ENCODE assay signal across 19 cellular contexts in the genomic region with DNA sequence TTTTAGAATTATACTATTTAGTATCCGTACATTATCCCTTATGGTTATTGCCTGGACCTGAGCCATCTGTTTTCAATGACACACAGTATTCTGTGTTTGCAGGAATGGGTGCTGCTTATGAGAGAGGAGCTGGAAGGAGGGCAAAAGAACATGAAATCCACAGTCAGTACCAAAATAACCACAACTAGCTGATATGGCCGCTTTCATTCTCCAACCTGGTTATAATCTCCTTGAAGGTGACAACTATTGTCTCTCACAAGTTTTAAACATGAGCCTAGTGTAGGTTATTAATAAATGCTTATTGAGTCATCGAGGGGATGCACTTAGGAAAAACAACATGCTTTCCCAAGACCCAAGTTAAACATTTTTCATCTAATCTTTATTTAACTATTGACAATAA.
A peak's percentile ranks its signal among the peaks of the same experiment; 100 is the strongest.
DNase-seq lines count a peak whose midpoint lies in the region; ATAC-seq and TF ChIP-seq lines count a peak whose summit lies in the region.
"Had no signal": no experiment of that assay in that cellular context is flagged by ENCODE, and none has a peak within 500 bp of the region (broad histone marks: within the 10 kb centered on the region; RNA-seq: fewer than 3 reads in every experiment).

No MANE protein-coding gene starts in this region.

- intact Hi-C loops in Right ventricle myocardium superior (cut with DNase I) (no loop called here), left ventricle myocardium inferior (cut with micrococcal nuclease) (no loop called here)

- H3K4me3 ChIP-seq in right atrium auricular region (no peak overlapping the region), left ventricle myocardium inferior (no peak overlapping the region)
- H3K4me3 ChIP-seq: BLaER1 had no signal

- no peaks in the 10 kb centered on the region for H3K36me3 ChIP-seq in right atrium auricular region
- no peaks in the 10 kb centered on the region for H3K36me3 ChIP-seq in left ventricle myocardium inferior
- H3K36me3 ChIP-seq: BLaER1 had no signal

- TF ChIP-seq CTCF in right atrium auricular region (IDR thresholded peaks at IDR 0.05), result no peak
- no peak for TF ChIP-seq CTCF in left ventricle myocardium inferior (IDR thresholded peaks at IDR 0.05; ENCODE audit: borderline replicate concordance)

- H3K4me1 ChIP-seq in right atrium auricular region, result no peaks in the 10 kb centered on the region
- H3K4me1 ChIP-seq in left ventricle myocardium inferior, result peaks cover 3% of the 10 kb centered on the region
- H3K4me1 ChIP-seq: BLaER1 had no signal

- DNase-seq in NCI-H1105 (lab: John Stamatoyannopoulos, UW), result peak; percentile 44
- no peak for DNase-seq in NCI-H1105 treated with DMSO at 0.1 percent for 48 hours (lab: John Stamatoyannopoulos, UW)
- DNase-seq in Right ventricle myocardium superior, result no peak
- no peak for DNase-seq in right atrium auricular region (ENCODE audit: low spot score)
- no peak for DNase-seq in left ventricle myocardium inferior
- no peak for DNase-seq in stimulated activated naive CD4-positive, alpha-beta T cell treated with Interleukin-2 at 50 U/mL for 16 hours (lab: John Stamatoyannopoulos, UW)
- no peak for DNase-seq in activated T-cell treated with anti-CD3 and anti-CD28 coated beads for 4 hours
- DNase-seq: CD4-positive, CD25-positive, alpha-beta regulatory T cell; CD8-positive, alpha-beta T cell; DMS 273 treated with DMSO at 0.1 percent for 48 hours; DMS53; DMS79 treated with DMSO at 0.1 percent for 48 hours; GF-D8; H7; HCEC 1CT had no signal

- peak; percentile 90 for ATAC-seq in Right ventricle myocardium superior (ENCODE audit: poor library complexity)
- ATAC-seq in GM21737 (IDR thresholded peaks at IDR 0.05; ENCODE audit: unreplicated experiment), result no peak
- ATAC-seq: CD8-positive, alpha-beta T cell had no signal

- H3K9me3 ChIP-seq in right atrium auricular region, result no peaks in the 10 kb centered on the region
- no peaks in the 10 kb centered on the region for H3K9me3 ChIP-seq in left ventricle myocardium inferior (replicated peaks)
- H3K9me3 ChIP-seq: BLaER1 had no signal

- peak overlapping the region in 1 of 2 donors; percentile 9 for H3K27ac ChIP-seq in right atrium auricular region
- peak overlapping the region; percentile 88 for H3K27ac ChIP-seq in left ventricle myocardium inferior (replicated peaks)
- H3K27ac ChIP-seq: 22Rv1, BLaER1, C4-2B had no signal

- no peaks in the 10 kb centered on the region for H3K27me3 ChIP-seq in right atrium auricular region
- H3K27me3 ChIP-seq in left ventricle myocardium inferior (ENCODE audit: low read depth), result no peaks in the 10 kb centered on the region
- H3K27me3 ChIP-seq: BLaER1 had no signal
